Comparison of ENCODE assay signal across 12 cellular contexts in the genomic region with DNA sequence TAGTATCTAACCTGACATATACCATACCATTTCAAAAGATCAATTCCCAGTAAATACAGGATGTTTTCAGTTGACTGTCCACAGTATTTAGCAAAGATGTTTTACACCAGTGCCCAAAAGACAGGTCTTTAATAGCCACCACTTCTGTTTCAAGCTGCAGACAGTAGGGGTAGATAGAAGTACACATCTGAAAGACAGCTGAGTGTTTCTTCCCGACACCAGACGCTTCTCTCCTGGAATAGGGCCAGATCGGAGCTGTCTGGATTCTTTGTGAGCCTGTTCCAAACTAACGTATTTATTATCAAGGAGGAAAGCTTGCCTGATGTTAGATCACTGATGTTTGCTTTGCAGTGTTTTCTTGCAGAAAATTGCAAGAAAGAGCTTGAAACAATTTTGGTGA.
DNase-seq lines count a peak whose midpoint lies in the region; ATAC-seq and TF ChIP-seq lines count a peak whose summit lies in the region.
"Had no signal": no experiment of that assay in that cellular context is flagged by ENCODE, and none has a peak within 500 bp of the region (broad histone marks: within the 10 kb centered on the region; RNA-seq: fewer than 3 reads in every experiment).

No MANE protein-coding gene starts in this region.

- intact Hi-C loops in psoas muscle (cut with DNase I) (loop anchor here (5.0 kb wide), 1 partner anchor 622 kb away; no protein-coding TSS in a partner anchor), PC-9 (cut with micrococcal nuclease; ENCODE audit: unreplicated experiment) (no loop called here), posterior vena cava (cut with DNase I) (no loop called here)

- H3K9ac ChIP-seq in GM23248 (no peak overlapping the region), SK-N-MC (ENCODE audit: insufficient read length) (no peak overlapping the region)

- H3K36me3 Mint-ChIP-seq in immature natural killer cell = no peaks in the 10 kb centered on the region
- H3K36me3 Mint-ChIP-seq: IgD-negative memory B cell had no signal

- peaks cover 0 to 8% (median 0%) of the 10 kb centered on the region in 6 donors for H3K9me3 Mint-ChIP-seq in immature natural killer cell

- H3K4me2 ChIP-seq in GM23248 (ENCODE audit: unreplicated experiment) = peak overlapping the region; percentile 50
- H3K4me2 ChIP-seq in PC-9 = no peak overlapping the region

- H3K9me2 ChIP-seq in GM23248 (ENCODE audit: insufficient read depth) (no peaks in the 10 kb centered on the region), PC-9 (ENCODE audit: insufficient read depth) (no peaks in the 10 kb centered on the region)

- DNase-seq in GM23248 (peak; percentile 61), SK-N-MC (ENCODE audit: low read depth, low spot score) (no peak), foreskin melanocyte (peak; percentile 48), psoas muscle (peak in 1 of 2 donors; percentile 17), immature natural killer cell (no peak), PC-9 (no peak), Peyer's patch (no peak), posterior vena cava (ENCODE audit: low spot score) (no peak)
- DNase-seq: activated naive CD4-positive, alpha-beta T cell; H7; stimulated activated CD4-positive, alpha-beta T cell treated with anti-CD3 and anti-CD28 coated beads, Interleukin-2, amount 100 ng/mL, for 48 hours had no signal

- H3K79me2 ChIP-seq in GM23248 (ENCODE audit: insufficient read depth) (no peaks in the 10 kb centered on the region), PC-9 (ENCODE audit: low read depth) (no peaks in the 10 kb centered on the region)

- peaks cover 26% of the 10 kb centered on the region for H3K4me1 ChIP-seq in GM23248 (ENCODE audit: insufficient read depth)
- peaks cover 13% of the 10 kb centered on the region for H3K4me1 ChIP-seq in psoas muscle
- no peaks in the 10 kb centered on the region for H3K4me1 ChIP-seq in PC-9 (replicated peaks; ENCODE audit: insufficient read depth)
- no peaks in the 10 kb centered on the region for H3K4me1 ChIP-seq in Peyer's patch

- BruUV-seq in PC-9 (replicated peaks; lab: Mats Ljungman, UMichigan) = no TSS peak

- peak overlapping the region; percentile 46; the same call in 1 of the 2 replicates for H2AFZ ChIP-seq in GM23248
- no peak overlapping the region for H2AFZ ChIP-seq in PC-9

- H3K4me3 Mint-ChIP-seq in immature natural killer cell = no peak overlapping the region
- H3K4me3 Mint-ChIP-seq: IgD-negative memory B cell had no signal

- WGBS in GM23248 (ENCODE audit: low coverage in 1 of 2, low lambda C conversion rate in 2 of 2, missing lambda C conversion rate in 2 of 2), 2 experiments = 10 to 29% methylated on average over 4 of the region's 4 CpGs
- WGBS in psoas muscle, 3 donors = 11 to 14% (median 12%) methylated on average over 4 of the region's 4 CpGs

- no peaks in the 10 kb centered on the region for H3K27me3 ChIP-seq in GM23248 (replicated peaks; ENCODE audit: insufficient read depth)
- no peaks in the 10 kb centered on the region for H3K27me3 ChIP-seq in psoas muscle (ENCODE audit: insufficient read depth in 3 of 3, low read length in 2 of 3)
- no peaks in the 10 kb centered on the region for H3K27me3 ChIP-seq in PC-9 (ENCODE audit: insufficient read depth, low read depth)
- no peaks in the 10 kb centered on the region for H3K27me3 ChIP-seq in Peyer's patch

- H3K4me1 Mint-ChIP-seq in immature natural killer cell = no peaks in the 10 kb centered on the region

- no peak for TF ChIP-seq POLR2A in Peyer's patch (IDR thresholded peaks at IDR 0.05)

- CTCF ChIA-PET in PC-9 (lab: Charles Lee) = no interaction called here

- in situ Hi-C loops in GM23248 (cut with MboI) = no loop called here

- peak; percentile 77 to 86 (median 81) for ATAC-seq in psoas muscle

- H3K27ac ChIP-seq in GM23248 (no peak overlapping the region), SK-N-MC (0 out of 2 replicates have a peak overlapping the region, but pooled peaks have one; percentile 19), psoas muscle (no peak overlapping the region), PC-9 (no peak overlapping the region), Peyer's patch (no peak overlapping the region)

- H4K20me1 ChIP-seq in GM23248 (ENCODE audit: insufficient read depth) (no peaks in the 10 kb centered on the region), PC-9 (ENCODE audit: insufficient read depth) (no peaks in the 10 kb centered on the region)

- peaks cover 0 to 3% (median 2%) of the 10 kb centered on the region in 3 donors for H3K27me3 Mint-ChIP-seq in immature natural killer cell (ENCODE audit: low read depth in 3 of 3)
- H3K27me3 Mint-ChIP-seq: IgD-negative memory B cell had no signal

- H3K36me3 ChIP-seq in GM23248 (ENCODE audit: low read depth) (no peaks in the 10 kb centered on the region), SK-N-MC (ENCODE audit: insufficient read depth, low read length) (no peaks in the 10 kb centered on the region), psoas muscle (ENCODE audit: insufficient read depth in 1 of 2, low read depth in 1 of 2) (no peaks in the 10 kb centered on the region), PC-9 (ENCODE audit: low read depth) (no peaks in the 10 kb centered on the region), Peyer's patch (no peaks in the 10 kb centered on the region)

- POLR2A ChIA-PET in PC-9 (lab: Charles Lee; ENCODE audit: unreplicated experiment) = no interaction called here

- H3K9me3 ChIP-seq in GM23248 (ENCODE audit: low read depth) = no peaks in the 10 kb centered on the region
- H3K9me3 ChIP-seq in SK-N-MC (ENCODE audit: low read depth, low read length) = no peaks in the 10 kb centered on the region
- H3K9me3 ChIP-seq in psoas muscle = no peaks in the 10 kb centered on the region
- H3K9me3 ChIP-seq in PC-9 (ENCODE audit: insufficient read depth, low read depth) = no peaks in the 10 kb centered on the region
- H3K9me3 ChIP-seq in Peyer's patch = no peaks in the 10 kb centered on the region

- H3K4me3 ChIP-seq in GM23248 (no peak overlapping the region), SK-N-MC (peak overlapping the region; percentile 28), psoas muscle (peak overlapping the region; percentile 24), PC-9 (no peak overlapping the region), Peyer's patch (no peak overlapping the region)

- no peak overlapping the region for H3K27ac Mint-ChIP-seq in immature natural killer cell
- H3K27ac Mint-ChIP-seq: IgD-negative memory B cell had no signal

- TF ChIP-seq CTCF in psoas muscle (IDR thresholded peaks at IDR 0.05) (peak; percentile 44), PC-9 (conservative IDR thresholded peaks at IDR 0.05) (no peak), Peyer's patch (IDR thresholded peaks at IDR 0.05) (peak in 1 of 6 experiments; percentile 9)

- H3F3A ChIP-seq in GM23248 (ENCODE audit: insufficient read depth) (peaks cover 11% of the 10 kb centered on the region), PC-9 (ENCODE audit: insufficient read depth, low read depth) (no peaks in the 10 kb centered on the region)

Comparison
In these comparisons a context has a peak if more than half of its experiments do, and no peak if none do; other contexts are left out.
1. DNase-seq: peak in GM23248 (single experiment) and foreskin melanocyte (single experiment); none in SK-N-MC (single experiment), immature natural killer cell (0 of 3), PC-9 (0 of 2), Peyer's patch (0 of 3) and posterior vena cava (single experiment).
2. H3K4me3 ChIP-seq: peak in SK-N-MC (single experiment) and psoas muscle (single experiment); none in GM23248 (single experiment), PC-9 (single experiment) and Peyer's patch (0 of 4).
3. intact Hi-C loops: an anchor here in psoas muscle (5.0 kb wide); none called in PC-9 and posterior vena cava.